21 cellular contexts compared by ENCODE assay signal in genomic region chr14:98278805-98279204, GRCh38.
"Had no signal": no experiment of that assay in that cellular context is flagged by ENCODE, and none has a peak within 500 bp of the region (broad histone marks: within the 10 kb centered on the region; RNA-seq: fewer than 3 reads in every experiment).

No MANE protein-coding gene starts in this region.

- H3K4me3 Mint-ChIP-seq: naive B cell; nephron; stimulated activated memory B cell treated with anti-CD40 and anti-IgM and Interleukin-4, amounts not matched to agents 10 μg/mL and 1 μg/mL and 100 μg/mL, for 72 hours; stimulated activated naive CD8-positive, alpha-beta T cell treated with anti-CD3 and anti-CD28 coated beads, Interleukin-15, amount 100 ng/mL, for 72 hours had no signal

- H3K27me3 Mint-ChIP-seq: naive B cell; stimulated activated memory B cell treated with anti-CD40 and anti-IgM and Interleukin-4, amounts not matched to agents 10 μg/mL and 1 μg/mL and 100 μg/mL, for 72 hours; stimulated activated naive CD8-positive, alpha-beta T cell treated with anti-CD3 and anti-CD28 coated beads, Interleukin-15, amount 100 ng/mL, for 72 hours had no signal

- H3K36me3 Mint-ChIP-seq: naive B cell; stimulated activated memory B cell treated with anti-CD40 and anti-IgM and Interleukin-4, amounts not matched to agents 10 μg/mL and 1 μg/mL and 100 μg/mL, for 72 hours had no signal

- H3K27ac Mint-ChIP-seq: nephron; stimulated activated memory B cell treated with anti-CD40 and anti-IgM and Interleukin-4, amounts not matched to agents 10 μg/mL and 1 μg/mL and 100 μg/mL, for 72 hours; stimulated activated naive CD8-positive, alpha-beta T cell treated with anti-CD3 and anti-CD28 coated beads, Interleukin-15, amount 100 ng/mL, for 72 hours had no signal

- H3K4me1 ChIP-seq: colonic mucosa, parathyroid adenoma, prostate gland, right lobe of liver, testis, tibial nerve, upper lobe of right lung had no signal

- ATAC-seq: left colon; right lobe of liver; stimulated activated memory B cell treated with anti-CD40 and anti-IgM and Interleukin-4, amounts not matched to agents 10 μg/mL and 1 μg/mL and 100 μg/mL, for 72 hours; stimulated activated naive CD8-positive, alpha-beta T cell treated with anti-CD3 and anti-CD28 coated beads, Interleukin-15, amount 100 ng/mL, for 72 hours; upper lobe of right lung had no signal

- H3K4me3 ChIP-seq: colonic mucosa, esophagus squamous epithelium, hepatocyte, prostate gland, right lobe of liver, testis, tibial nerve, upper lobe of right lung had no signal

- H3K36me3 ChIP-seq: colonic mucosa, esophagus squamous epithelium, prostate gland, right lobe of liver, tibial nerve, upper lobe of right lung had no signal

- DNase-seq: colonic mucosa; dermis blood vessel endothelial cell; esophagus squamous epithelium; foreskin fibroblast; head of caudate nucleus; kidney; left colon; mesendoderm; naive B cell; retina; right lobe of liver; stimulated activated CD4-positive, alpha-beta T cell treated with anti-CD3 and anti-CD28 coated beads, Interleukin-4, amount 100 ng/mL, for 1 hour; stimulated activated naive CD8-positive, alpha-beta T cell treated with anti-CD3 and anti-CD28 coated beads, Interleukin-15, amount 100 ng/mL, for 72 hours; testis; upper lobe of right lung had no signal

- H3K9me3 ChIP-seq: colonic mucosa, esophagus squamous epithelium, prostate gland, right lobe of liver, testis, tibial nerve, upper lobe of right lung had no signal

- H3K27ac ChIP-seq: colonic mucosa, esophagus squamous epithelium, hepatocyte, parathyroid adenoma, prostate gland, right lobe of liver, testis, tibial nerve, upper lobe of right lung had no signal

- H3K27me3 ChIP-seq: colonic mucosa, esophagus squamous epithelium, hepatocyte, right lobe of liver, testis, tibial nerve, upper lobe of right lung had no signal

- H3K4me1 Mint-ChIP-seq: naive B cell; stimulated activated memory B cell treated with anti-CD40 and anti-IgM and Interleukin-4, amounts not matched to agents 10 μg/mL and 1 μg/mL and 100 μg/mL, for 72 hours had no signal
